ENCODE assay signal across 1 cellular context in the genomic region with DNA sequence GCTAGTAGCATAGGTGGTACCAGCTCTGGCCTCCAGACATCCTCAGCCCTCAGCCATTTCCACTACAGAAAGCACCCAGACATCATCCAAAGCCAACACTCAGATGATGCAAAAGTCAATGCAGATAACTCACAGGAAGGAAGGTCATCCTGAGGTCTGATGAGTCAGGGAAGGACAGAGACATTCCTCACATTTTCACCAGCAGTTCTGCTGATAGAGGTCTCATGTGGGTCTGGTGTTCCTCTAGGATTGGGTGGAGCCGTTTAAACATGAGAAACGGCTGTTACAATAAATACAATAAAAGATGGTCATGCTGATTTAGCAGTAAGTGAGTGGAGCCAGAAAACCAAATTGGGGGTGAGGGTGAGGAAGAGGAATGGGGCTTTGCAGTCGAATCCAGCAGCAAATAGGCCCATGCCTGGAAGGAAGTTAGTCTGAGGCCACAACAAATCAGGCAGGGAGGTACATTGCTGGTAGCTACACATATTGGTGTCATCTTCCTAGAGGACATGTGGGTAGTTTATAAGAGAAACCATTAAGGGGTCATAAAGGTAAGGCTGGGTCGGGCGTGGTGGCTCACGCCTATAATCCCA.
TF ChIP-seq lines count a peak whose summit lies in the region.

No MANE protein-coding gene starts in this region.

TF ChIP-seq in HepG2, 621 proteins besides CTCF, POLR2A, EP300 and RAD21 (continued from another document and continues in another):
- TF ChIP-seq, protein P1, sequence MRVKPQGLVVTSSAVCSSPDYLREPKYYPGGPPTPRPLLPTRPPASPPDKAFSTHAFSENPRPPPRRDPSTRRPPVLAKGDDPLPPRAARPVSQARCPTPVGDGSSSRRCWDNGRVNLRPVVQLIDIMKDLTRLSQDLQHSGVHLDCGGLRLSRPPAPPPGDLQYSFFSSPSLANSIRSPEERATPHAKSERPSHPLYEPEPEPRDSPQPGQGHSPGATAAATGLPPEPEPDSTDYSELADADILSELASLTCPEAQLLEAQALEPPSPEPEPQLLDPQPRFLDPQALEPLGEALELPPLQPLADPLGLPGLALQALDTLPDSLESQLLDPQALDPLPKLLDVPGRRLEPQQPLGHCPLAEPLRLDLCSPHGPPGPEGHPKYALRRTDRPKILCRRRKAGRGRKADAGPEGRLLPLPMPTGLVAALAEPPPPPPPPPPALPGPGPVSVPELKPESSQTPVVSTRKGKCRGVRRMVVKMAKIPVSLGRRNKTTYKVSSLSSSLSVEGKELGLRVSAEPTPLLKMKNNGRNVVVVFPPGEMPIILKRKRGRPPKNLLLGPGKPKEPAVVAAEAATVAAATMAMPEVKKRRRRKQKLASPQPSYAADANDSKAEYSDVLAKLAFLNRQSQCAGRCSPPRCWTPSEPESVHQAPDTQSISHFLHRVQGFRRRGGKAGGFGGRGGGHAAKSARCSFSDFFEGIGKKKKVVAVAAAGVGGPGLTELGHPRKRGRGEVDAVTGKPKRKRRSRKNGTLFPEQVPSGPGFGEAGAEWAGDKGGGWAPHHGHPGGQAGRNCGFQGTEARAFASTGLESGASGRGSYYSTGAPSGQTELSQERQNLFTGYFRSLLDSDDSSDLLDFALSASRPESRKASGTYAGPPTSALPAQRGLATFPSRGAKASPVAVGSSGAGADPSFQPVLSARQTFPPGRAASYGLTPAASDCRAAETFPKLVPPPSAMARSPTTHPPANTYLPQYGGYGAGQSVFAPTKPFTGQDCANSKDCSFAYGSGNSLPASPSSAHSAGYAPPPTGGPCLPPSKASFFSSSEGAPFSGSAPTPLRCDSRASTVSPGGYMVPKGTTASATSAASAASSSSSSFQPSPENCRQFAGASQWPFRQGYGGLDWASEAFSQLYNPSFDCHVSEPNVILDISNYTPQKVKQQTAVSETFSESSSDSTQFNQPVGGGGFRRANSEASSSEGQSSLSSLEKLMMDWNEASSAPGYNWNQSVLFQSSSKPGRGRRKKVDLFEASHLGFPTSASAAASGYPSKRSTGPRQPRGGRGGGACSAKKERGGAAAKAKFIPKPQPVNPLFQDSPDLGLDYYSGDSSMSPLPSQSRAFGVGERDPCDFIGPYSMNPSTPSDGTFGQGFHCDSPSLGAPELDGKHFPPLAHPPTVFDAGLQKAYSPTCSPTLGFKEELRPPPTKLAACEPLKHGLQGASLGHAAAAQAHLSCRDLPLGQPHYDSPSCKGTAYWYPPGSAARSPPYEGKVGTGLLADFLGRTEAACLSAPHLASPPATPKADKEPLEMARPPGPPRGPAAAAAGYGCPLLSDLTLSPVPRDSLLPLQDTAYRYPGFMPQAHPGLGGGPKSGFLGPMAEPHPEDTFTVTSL (CRISPR knock-in tag; IDR thresholded peaks at IDR 0.05; ENCODE audit: borderline replicate concordance): 0 out of 2 replicates have a peak, but pooled peaks have one; percentile 36
- 0 out of 2 replicates have a peak, but pooled peaks have one; percentile 35 for TF ChIP-seq DPF2 (CRISPR knock-in tag; IDR thresholded peaks at IDR 0.05; ENCODE audit: borderline replicate concordance, low read depth)
- no peak for TF ChIP-seq RFX5 (IDR thresholded peaks at IDR 0.05; ENCODE audit: low read depth, low read length)
- TF ChIP-seq ZNF564 (CRISPR knock-in tag; IDR thresholded peaks at IDR 0.05): no peak
- TF ChIP-seq, protein P2, sequence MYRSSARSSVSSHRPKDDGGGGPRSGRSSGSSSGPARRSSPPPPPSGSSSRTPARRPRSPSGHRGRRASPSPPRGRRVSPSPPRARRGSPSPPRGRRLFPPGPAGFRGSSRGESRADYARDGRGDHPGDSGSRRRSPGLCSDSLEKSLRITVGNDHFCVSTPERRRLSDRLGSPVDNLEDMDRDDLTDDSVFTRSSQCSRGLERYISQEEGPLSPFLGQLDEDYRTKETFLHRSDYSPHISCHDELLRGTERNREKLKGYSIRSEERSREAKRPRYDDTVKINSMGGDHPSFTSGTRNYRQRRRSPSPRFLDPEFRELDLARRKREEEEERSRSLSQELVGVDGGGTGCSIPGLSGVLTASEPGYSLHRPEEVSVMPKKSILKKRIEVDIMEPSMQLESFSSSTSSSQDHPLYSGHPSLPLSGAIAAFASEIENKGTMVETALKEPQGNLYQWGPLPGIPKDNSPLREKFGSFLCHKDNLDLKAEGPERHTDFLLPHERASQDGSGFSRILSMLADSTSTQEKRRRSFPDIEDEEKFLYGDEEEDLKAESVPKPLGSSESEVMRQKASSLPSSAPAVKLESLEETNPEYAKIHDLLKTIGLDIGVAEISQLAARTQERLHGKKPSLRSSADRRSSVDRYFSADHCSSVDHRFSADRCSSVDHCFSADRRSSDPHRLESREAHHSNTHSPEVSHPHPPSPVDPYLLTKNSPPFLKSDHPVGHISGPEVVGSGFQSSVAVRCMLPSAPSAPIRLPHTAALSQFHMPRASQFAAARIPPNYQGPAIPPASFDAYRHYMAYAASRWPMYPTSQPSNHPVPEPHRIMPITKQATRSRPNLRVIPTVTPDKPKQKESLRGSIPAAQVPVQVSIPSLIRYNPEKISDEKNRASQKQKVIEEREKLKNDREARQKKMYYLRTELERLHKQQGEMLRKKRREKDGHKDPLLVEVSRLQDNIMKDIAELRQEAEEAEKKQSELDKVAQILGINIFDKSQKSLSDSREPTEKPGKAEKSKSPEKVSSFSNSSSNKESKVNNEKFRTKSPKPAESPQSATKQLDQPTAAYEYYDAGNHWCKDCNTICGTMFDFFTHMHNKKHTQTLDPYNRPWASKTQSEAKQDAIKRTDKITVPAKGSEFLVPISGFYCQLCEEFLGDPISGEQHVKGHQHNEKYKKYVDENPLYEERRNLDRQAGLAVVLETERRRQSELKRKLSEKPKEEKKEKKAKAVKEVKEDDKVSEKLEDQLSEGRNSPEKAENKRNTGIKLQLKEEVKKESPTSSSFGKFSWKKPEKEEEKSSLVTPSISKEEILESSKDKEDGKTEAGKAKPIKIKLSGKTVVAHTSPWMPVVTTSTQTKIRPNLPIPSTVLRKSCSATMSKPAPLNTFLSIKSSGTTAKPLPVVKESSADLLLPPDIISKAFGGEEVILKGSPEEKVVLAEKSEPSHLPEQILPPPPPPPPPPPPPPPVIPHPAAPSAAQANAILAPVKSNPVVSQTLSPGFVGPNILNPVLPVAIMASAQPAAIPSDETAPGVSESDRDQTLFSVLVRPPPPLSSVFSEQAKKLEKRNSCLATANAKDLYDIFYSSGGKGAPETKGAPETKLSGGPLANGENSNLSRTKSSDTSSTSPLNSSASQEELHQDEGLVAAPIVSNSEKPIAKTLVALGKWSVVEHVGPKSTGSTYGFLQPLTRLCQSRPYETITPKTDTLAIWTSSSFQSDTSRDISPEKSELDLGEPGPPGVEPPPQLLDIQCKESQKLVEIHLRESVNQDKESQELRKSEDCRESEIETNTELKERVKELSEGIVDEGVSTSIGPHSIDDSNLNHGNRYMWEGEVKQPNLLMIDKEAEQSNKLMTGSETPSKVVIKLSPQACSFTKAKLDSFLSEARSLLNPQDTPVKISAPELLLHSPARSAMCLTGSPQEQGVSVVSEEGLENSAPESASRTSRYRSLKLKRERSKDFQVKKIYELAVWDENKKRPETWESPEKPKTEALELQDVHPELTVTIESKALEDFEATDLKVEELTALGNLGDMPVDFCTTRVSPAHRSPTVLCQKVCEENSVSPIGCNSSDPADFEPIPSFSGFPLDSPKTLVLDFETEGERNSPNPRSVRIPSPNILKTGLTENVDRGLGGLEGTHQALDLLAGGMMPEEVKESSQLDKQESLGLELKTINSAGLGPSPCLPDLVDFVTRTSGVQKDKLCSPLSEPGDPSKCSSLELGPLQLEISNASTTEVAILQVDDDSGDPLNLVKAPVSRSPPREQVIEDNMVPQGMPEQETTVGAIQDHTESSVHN (CRISPR knock-in tag; IDR thresholded peaks at IDR 0.05): no peak
- TF ChIP-seq, protein P3, sequence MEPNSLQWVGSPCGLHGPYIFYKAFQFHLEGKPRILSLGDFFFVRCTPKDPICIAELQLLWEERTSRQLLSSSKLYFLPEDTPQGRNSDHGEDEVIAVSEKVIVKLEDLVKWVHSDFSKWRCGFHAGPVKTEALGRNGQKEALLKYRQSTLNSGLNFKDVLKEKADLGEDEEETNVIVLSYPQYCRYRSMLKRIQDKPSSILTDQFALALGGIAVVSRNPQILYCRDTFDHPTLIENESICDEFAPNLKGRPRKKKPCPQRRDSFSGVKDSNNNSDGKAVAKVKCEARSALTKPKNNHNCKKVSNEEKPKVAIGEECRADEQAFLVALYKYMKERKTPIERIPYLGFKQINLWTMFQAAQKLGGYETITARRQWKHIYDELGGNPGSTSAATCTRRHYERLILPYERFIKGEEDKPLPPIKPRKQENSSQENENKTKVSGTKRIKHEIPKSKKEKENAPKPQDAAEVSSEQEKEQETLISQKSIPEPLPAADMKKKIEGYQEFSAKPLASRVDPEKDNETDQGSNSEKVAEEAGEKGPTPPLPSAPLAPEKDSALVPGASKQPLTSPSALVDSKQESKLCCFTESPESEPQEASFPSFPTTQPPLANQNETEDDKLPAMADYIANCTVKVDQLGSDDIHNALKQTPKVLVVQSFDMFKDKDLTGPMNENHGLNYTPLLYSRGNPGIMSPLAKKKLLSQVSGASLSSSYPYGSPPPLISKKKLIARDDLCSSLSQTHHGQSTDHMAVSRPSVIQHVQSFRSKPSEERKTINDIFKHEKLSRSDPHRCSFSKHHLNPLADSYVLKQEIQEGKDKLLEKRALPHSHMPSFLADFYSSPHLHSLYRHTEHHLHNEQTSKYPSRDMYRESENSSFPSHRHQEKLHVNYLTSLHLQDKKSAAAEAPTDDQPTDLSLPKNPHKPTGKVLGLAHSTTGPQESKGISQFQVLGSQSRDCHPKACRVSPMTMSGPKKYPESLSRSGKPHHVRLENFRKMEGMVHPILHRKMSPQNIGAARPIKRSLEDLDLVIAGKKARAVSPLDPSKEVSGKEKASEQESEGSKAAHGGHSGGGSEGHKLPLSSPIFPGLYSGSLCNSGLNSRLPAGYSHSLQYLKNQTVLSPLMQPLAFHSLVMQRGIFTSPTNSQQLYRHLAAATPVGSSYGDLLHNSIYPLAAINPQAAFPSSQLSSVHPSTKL (CRISPR knock-in tag; IDR thresholded peaks at IDR 0.05): peak; percentile 92
- TF ChIP-seq NFE2L1 (CRISPR knock-in tag; IDR thresholded peaks at IDR 0.05; ENCODE audit: borderline replicate concordance): no peak
- TF ChIP-seq, protein P4, sequence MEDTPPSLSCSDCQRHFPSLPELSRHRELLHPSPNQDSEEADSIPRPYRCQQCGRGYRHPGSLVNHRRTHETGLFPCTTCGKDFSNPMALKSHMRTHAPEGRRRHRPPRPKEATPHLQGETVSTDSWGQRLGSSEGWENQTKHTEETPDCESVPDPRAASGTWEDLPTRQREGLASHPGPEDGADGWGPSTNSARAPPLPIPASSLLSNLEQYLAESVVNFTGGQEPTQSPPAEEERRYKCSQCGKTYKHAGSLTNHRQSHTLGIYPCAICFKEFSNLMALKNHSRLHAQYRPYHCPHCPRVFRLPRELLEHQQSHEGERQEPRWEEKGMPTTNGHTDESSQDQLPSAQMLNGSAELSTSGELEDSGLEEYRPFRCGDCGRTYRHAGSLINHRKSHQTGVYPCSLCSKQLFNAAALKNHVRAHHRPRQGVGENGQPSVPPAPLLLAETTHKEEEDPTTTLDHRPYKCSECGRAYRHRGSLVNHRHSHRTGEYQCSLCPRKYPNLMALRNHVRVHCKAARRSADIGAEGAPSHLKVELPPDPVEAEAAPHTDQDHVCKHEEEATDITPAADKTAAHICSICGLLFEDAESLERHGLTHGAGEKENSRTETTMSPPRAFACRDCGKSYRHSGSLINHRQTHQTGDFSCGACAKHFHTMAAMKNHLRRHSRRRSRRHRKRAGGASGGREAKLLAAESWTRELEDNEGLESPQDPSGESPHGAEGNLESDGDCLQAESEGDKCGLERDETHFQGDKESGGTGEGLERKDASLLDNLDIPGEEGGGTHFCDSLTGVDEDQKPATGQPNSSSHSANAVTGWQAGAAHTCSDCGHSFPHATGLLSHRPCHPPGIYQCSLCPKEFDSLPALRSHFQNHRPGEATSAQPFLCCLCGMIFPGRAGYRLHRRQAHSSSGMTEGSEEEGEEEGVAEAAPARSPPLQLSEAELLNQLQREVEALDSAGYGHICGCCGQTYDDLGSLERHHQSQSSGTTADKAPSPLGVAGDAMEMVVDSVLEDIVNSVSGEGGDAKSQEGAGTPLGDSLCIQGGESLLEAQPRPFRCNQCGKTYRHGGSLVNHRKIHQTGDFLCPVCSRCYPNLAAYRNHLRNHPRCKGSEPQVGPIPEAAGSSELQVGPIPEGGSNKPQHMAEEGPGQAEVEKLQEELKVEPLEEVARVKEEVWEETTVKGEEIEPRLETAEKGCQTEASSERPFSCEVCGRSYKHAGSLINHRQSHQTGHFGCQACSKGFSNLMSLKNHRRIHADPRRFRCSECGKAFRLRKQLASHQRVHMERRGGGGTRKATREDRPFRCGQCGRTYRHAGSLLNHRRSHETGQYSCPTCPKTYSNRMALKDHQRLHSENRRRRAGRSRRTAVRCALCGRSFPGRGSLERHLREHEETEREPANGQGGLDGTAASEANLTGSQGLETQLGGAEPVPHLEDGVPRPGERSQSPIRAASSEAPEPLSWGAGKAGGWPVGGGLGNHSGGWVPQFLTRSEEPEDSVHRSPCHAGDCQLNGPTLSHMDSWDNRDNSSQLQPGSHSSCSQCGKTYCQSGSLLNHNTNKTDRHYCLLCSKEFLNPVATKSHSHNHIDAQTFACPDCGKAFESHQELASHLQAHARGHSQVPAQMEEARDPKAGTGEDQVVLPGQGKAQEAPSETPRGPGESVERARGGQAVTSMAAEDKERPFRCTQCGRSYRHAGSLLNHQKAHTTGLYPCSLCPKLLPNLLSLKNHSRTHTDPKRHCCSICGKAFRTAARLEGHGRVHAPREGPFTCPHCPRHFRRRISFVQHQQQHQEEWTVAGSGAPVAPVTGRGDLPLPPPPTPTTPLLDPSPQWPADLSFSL (CRISPR knock-in tag; IDR thresholded peaks at IDR 0.05): no peak
- TF ChIP-seq, protein P5, sequence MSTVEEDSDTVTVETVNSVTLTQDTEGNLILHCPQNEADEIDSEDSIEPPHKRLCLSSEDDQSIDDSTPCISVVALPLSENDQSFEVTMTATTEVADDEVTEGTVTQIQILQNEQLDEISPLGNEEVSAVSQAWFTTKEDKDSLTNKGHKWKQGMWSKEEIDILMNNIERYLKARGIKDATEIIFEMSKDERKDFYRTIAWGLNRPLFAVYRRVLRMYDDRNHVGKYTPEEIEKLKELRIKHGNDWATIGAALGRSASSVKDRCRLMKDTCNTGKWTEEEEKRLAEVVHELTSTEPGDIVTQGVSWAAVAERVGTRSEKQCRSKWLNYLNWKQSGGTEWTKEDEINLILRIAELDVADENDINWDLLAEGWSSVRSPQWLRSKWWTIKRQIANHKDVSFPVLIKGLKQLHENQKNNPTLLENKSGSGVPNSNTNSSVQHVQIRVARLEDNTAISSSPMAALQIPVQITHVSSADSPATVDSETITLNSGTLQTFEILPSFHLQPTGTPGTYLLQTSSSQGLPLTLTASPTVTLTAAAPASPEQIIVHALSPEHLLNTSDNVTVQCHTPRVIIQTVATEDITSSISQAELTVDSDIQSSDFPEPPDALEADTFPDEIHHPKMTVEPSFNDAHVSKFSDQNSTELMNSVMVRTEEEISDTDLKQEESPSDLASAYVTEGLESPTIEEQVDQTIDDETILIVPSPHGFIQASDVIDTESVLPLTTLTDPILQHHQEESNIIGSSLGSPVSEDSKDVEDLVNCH (CRISPR knock-in tag; IDR thresholded peaks at IDR 0.05): no peak
- no peak for TF ChIP-seq ZNF674 (CRISPR knock-in tag; IDR thresholded peaks at IDR 0.05; ENCODE audit: low read depth)
- no peak for TF ChIP-seq TOE1 (CRISPR knock-in tag; IDR thresholded peaks at IDR 0.05)
- peak; percentile 85 for TF ChIP-seq KDM1A (CRISPR knock-in tag; IDR thresholded peaks at IDR 0.05)
- TF ChIP-seq PRMT3 (CRISPR knock-in tag; IDR thresholded peaks at IDR 0.05; ENCODE audit: borderline replicate concordance, low read depth): no peak
- TF ChIP-seq REPIN1 (CRISPR knock-in tag; IDR thresholded peaks at IDR 0.05; ENCODE audit: borderline replicate concordance, low read depth): no peak
- TF ChIP-seq TOPORS (CRISPR knock-in tag; IDR thresholded peaks at IDR 0.05): no peak
- peak; percentile 20; the same call in 1 of the 2 replicates for TF ChIP-seq HOXA3 (CRISPR knock-in tag; IDR thresholded peaks at IDR 0.05)
- TF ChIP-seq JUN (CRISPR knock-in tag; IDR thresholded peaks at IDR 0.05): peak; percentile 85; the same call in 1 of the 2 replicates
- TF ChIP-seq HMG20A (CRISPR knock-in tag; IDR thresholded peaks at IDR 0.05; ENCODE audit: borderline replicate concordance): peak; percentile 82
